ENCODE assay signal across 1 cellular context in genomic region chr13:94309997-94310842, GRCh38.
TF ChIP-seq lines count a peak whose summit lies in the region.

No MANE protein-coding gene starts in this region.

TF ChIP-seq in IMR-90, 13 proteins besides CTCF, POLR2A, EP300 and RAD21:
- TF ChIP-seq, protein P1, sequence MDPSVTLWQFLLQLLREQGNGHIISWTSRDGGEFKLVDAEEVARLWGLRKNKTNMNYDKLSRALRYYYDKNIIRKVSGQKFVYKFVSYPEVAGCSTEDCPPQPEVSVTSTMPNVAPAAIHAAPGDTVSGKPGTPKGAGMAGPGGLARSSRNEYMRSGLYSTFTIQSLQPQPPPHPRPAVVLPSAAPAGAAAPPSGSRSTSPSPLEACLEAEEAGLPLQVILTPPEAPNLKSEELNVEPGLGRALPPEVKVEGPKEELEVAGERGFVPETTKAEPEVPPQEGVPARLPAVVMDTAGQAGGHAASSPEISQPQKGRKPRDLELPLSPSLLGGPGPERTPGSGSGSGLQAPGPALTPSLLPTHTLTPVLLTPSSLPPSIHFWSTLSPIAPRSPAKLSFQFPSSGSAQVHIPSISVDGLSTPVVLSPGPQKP (IDR thresholded peaks at IDR 0.05; ENCODE audit: borderline replicate concordance, low read depth, low read length), result no peak
- TF ChIP-seq MAZ (IDR thresholded peaks at IDR 0.05; ENCODE audit: borderline replicate concordance, low read depth, low read length) (no peak), FOS (IDR thresholded peaks at IDR 0.05; ENCODE audit: low read depth, low read length) (peak; percentile 66), RCOR1 (IDR thresholded peaks at IDR 0.05; ENCODE audit: insufficient replicate concordance, low read length) (peak; percentile 11)
- TF ChIP-seq, protein P2, sequence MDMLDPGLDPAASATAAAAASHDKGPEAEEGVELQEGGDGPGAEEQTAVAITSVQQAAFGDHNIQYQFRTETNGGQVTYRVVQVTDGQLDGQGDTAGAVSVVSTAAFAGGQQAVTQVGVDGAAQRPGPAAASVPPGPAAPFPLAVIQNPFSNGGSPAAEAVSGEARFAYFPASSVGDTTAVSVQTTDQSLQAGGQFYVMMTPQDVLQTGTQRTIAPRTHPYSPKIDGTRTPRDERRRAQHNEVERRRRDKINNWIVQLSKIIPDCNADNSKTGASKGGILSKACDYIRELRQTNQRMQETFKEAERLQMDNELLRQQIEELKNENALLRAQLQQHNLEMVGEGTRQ (IDR thresholded peaks at IDR 0.05; ENCODE audit: low read depth, low read length), result no peak
